14 cellular contexts compared by ENCODE assay signal in genomic region chr12:9066183-9066623, GRCh38. TPM values are rescaled to one million over a fixed set of nuclear protein-coding genes. Genes with fewer than 3 reads are reported as not detected.
DNase-seq lines count a peak whose midpoint lies in the region; ATAC-seq and TF ChIP-seq lines count a peak whose summit lies in the region.
"Had no signal": no experiment of that assay in that cellular context is flagged by ENCODE, and none has a peak within 500 bp of the region (broad histone marks: within the 10 kb centered on the region; RNA-seq: fewer than 3 reads in every experiment).

No MANE protein-coding gene starts in this region.

- H3F3A ChIP-seq in neural progenitor cell (ENCODE audit: low read depth): peaks cover 12% of the 10 kb centered on the region

- H3K36me3 ChIP-seq in HCT116 (ENCODE audit: control insufficient read depth in 1 of 2, insufficient read depth in 2 of 2, low read length in 2 of 2) (no peaks in the 10 kb centered on the region), esophagus muscularis mucosa (peaks cover 18 to 50% (median 36%) of the 10 kb centered on the region in 4 donors), neural progenitor cell (no peaks in the 10 kb centered on the region), psoas muscle (ENCODE audit: insufficient read depth in 1 of 2, low read depth in 1 of 2) (peaks cover 0 to 47% of the 10 kb centered on the region in 2 donors), spleen (peaks cover 0 to 55% (median 29%) of the 10 kb centered on the region in 6 donors)

- H3K27ac ChIP-seq in HCT116 (ENCODE audit: low read depth, low read length) (no peak overlapping the region), esophagus muscularis mucosa (replicated peaks in 1 of 4) (peak overlapping the region in 3 of 4 donors; percentile 94 to 99 (median 98)), neural progenitor cell (no peak overlapping the region), psoas muscle (no peak overlapping the region), spleen (no peak overlapping the region)

- intact Hi-C loops in activated CD4-positive, alpha-beta T cell treated with anti-CD3 and anti-CD28 coated beads for 36 hours (cut with DNase I, micrococcal nuclease): no loop called here
- intact Hi-C loops in HCT116 (cut with micrococcal nuclease): no loop called here
- intact Hi-C loops in esophagus muscularis mucosa (cut with DNase I): loop anchor here (5.0 kb wide), 1 partner anchor 41 kb away; no protein-coding TSS in a partner anchor
- intact Hi-C loops in psoas muscle (cut with DNase I): loop anchor here (5.0 kb wide), 2 partner anchors 36 to 46 kb away; no protein-coding TSS in a partner anchor
- intact Hi-C loops in spleen (cut with DNase I; ENCODE audit: low total_unique reads): no loop called here

- H3K9me3 ChIP-seq in HCT116 (ENCODE audit: control insufficient read depth in 1 of 2, insufficient read depth in 1 of 2, low read depth in 1 of 2, low read length in 2 of 2) (no peaks in the 10 kb centered on the region), esophagus muscularis mucosa (no peaks in the 10 kb centered on the region), neural progenitor cell (ENCODE audit: low read depth) (no peaks in the 10 kb centered on the region), psoas muscle (no peaks in the 10 kb centered on the region), spleen (no peaks in the 10 kb centered on the region)
- H3K9me3 ChIP-seq: upper lobe of right lung had no signal

- H3K4me1 Mint-ChIP-seq in activated CD4-positive, alpha-beta T cell treated with anti-CD3 and anti-CD28 coated beads, Interleukin-2, amount 10 ng/mL, durations not matched to agents 7 days and 5 days: peaks cover 5% of the 10 kb centered on the region
- H3K4me1 Mint-ChIP-seq in activated CD4-positive, alpha-beta T cell treated with anti-CD3 and anti-CD28 coated beads for 36 hours: peaks cover 8% of the 10 kb centered on the region
- peaks cover 10% of the 10 kb centered on the region for H3K4me1 Mint-ChIP-seq in neural progenitor cell

- H3K36me3 Mint-ChIP-seq in activated CD4-positive, alpha-beta T cell treated with anti-CD3 and anti-CD28 coated beads, Interleukin-2, amount 10 ng/mL, durations not matched to agents 7 days and 5 days (ENCODE audit: low read depth): no peaks in the 10 kb centered on the region
- no peaks in the 10 kb centered on the region for H3K36me3 Mint-ChIP-seq in activated CD4-positive, alpha-beta T cell treated with anti-CD3 and anti-CD28 coated beads for 36 hours (ENCODE audit: low read depth)
- no peaks in the 10 kb centered on the region for H3K36me3 Mint-ChIP-seq in neural progenitor cell

- H3K27me3 ChIP-seq in HCT116 (ENCODE audit: insufficient read depth, low read length): no peaks in the 10 kb centered on the region
- H3K27me3 ChIP-seq in esophagus muscularis mucosa: no peaks in the 10 kb centered on the region
- no peaks in the 10 kb centered on the region for H3K27me3 ChIP-seq in neural progenitor cell
- no peaks in the 10 kb centered on the region for H3K27me3 ChIP-seq in psoas muscle (ENCODE audit: insufficient read depth in 3 of 3, low read length in 2 of 3)
- peaks cover 0 to 17% (median 7%) of the 10 kb centered on the region in 7 donors for H3K27me3 ChIP-seq in spleen (replicated peaks in 1 of 7)
- H3K27me3 ChIP-seq: upper lobe of right lung had no signal

- peaks cover 35% of the 10 kb centered on the region for H3K27me3 Mint-ChIP-seq in activated CD4-positive, alpha-beta T cell treated with anti-CD3 and anti-CD28 coated beads, Interleukin-2, amount 10 ng/mL, durations not matched to agents 7 days and 5 days
- peaks cover 2% of the 10 kb centered on the region for H3K27me3 Mint-ChIP-seq in activated CD4-positive, alpha-beta T cell treated with anti-CD3 and anti-CD28 coated beads for 36 hours
- no peaks in the 10 kb centered on the region for H3K27me3 Mint-ChIP-seq in neural progenitor cell (ENCODE audit: insufficient read depth, low read depth)

- peaks cover 8 to 19% of the 10 kb centered on the region in 2 experiments; a peak in 3 of 4 replicates for H3K4me1 ChIP-seq in HCT116 (ENCODE audit: control insufficient read depth in 1 of 2, insufficient read depth in 2 of 2, low read length in 2 of 2)
- H3K4me1 ChIP-seq in esophagus muscularis mucosa: peaks cover 12 to 28% (median 22%) of the 10 kb centered on the region in 4 donors
- H3K4me1 ChIP-seq in neural progenitor cell: peaks cover 10% of the 10 kb centered on the region
- peaks cover 10% of the 10 kb centered on the region for H3K4me1 ChIP-seq in psoas muscle
- peaks cover 0 to 34% (median 16%) of the 10 kb centered on the region in 6 donors for H3K4me1 ChIP-seq in spleen

- WGBS in esophagus muscularis mucosa: 77% methylated on average over 5 of the region's 9 CpGs
- 92 to 93% (median 93%) methylated on average over 9 of the region's 9 CpGs for WGBS in psoas muscle, 3 donors
- WGBS in spleen, 5 donors: 88 to 96% (median 94%) methylated on average over 9 of the region's 9 CpGs

- TF ChIP-seq POLR2A in HCT116 (IDR thresholded peaks at IDR 0.05; ENCODE audit: borderline replicate concordance, extremely low read depth, insufficient read depth, insufficient read length) (no peak), esophagus muscularis mucosa (IDR thresholded peaks at IDR 0.05; ENCODE audit: low read depth) (no peak), spleen (IDR thresholded peaks at IDR 0.05) (no peak)

- H2AFZ ChIP-seq in HCT116 (ENCODE audit: low read depth, low read length, poor library complexity, severe bottlenecking): no peak overlapping the region
- H2AFZ ChIP-seq in neural progenitor cell (replicated peaks): no peak overlapping the region

- H3K4me2 ChIP-seq in HCT116 (ENCODE audit: low read length) (peak overlapping the region; percentile 78; the same call in 1 of the 2 replicates), neural progenitor cell (no peak overlapping the region)

- DNase-seq in activated CD4-positive, alpha-beta T cell treated with anti-CD3 and anti-CD28 coated beads, Interleukin-2, amount 10 ng/mL, durations not matched to agents 7 days and 5 days: no peak
- no peak for DNase-seq in activated CD4-positive, alpha-beta T cell treated with anti-CD3 and anti-CD28 coated beads for 36 hours
- DNase-seq in HCT116 (ENCODE audit: low read depth, low spot score) (no peak), esophagus muscularis mucosa (ENCODE audit: extremely low spot score) (no peak), neural progenitor cell (ENCODE audit: low spot score) (no peak), psoas muscle (no peak), spleen (no peak)
- DNase-seq in activated CD8-positive, alpha-beta memory T cell treated with anti-CD3 and anti-CD28 coated beads, Interleukin-2, amount 50 U/mL, for 48 hours: no peak
- DNase-seq: activated effector memory CD4-positive, alpha-beta T cell treated with Interleukin-2 at 50 U/mL for 16 hours; effector CD4-positive, alpha-beta T cell; NCI-H1436 treated with DMSO at 0.1 percent for 48 hours; NCI-H446; SIG-M5; upper lobe of right lung had no signal

- H3K4me3 Mint-ChIP-seq in activated CD4-positive, alpha-beta T cell treated with anti-CD3 and anti-CD28 coated beads, Interleukin-2, amount 10 ng/mL, durations not matched to agents 7 days and 5 days: peak overlapping the region; percentile 12
- no peak overlapping the region for H3K4me3 Mint-ChIP-seq in activated CD4-positive, alpha-beta T cell treated with anti-CD3 and anti-CD28 coated beads for 36 hours
- H3K4me3 Mint-ChIP-seq in neural progenitor cell: peak overlapping the region; percentile 82

- H3K9me2 ChIP-seq in HCT116 (ENCODE audit: insufficient read depth): no peaks in the 10 kb centered on the region

- TF ChIP-seq CTCF in HCT116 (IDR thresholded peaks at IDR 0.05 in 2 of 3, conservative IDR thresholded peaks at IDR 0.05 in 1 of 3; ENCODE audit: borderline replicate concordance in 1 of 3, insufficient read depth in 1 of 3, low read depth in 2 of 3, low read length in 2 of 3) (no peak), esophagus muscularis mucosa (IDR thresholded peaks at IDR 0.05) (no peak), neural progenitor cell (IDR thresholded peaks at IDR 0.05) (no peak), psoas muscle (IDR thresholded peaks at IDR 0.05) (no peak), spleen (IDR thresholded peaks at IDR 0.05 in 8 of 11, conservative IDR thresholded peaks at IDR 0.05 in 3 of 11) (no peak)

- no peaks in the 10 kb centered on the region for H3K9me3 Mint-ChIP-seq in activated CD4-positive, alpha-beta T cell treated with anti-CD3 and anti-CD28 coated beads, Interleukin-2, amount 10 ng/mL, durations not matched to agents 7 days and 5 days
- H3K9me3 Mint-ChIP-seq in activated CD4-positive, alpha-beta T cell treated with anti-CD3 and anti-CD28 coated beads for 36 hours (ENCODE audit: low read depth): no peaks in the 10 kb centered on the region
- no peaks in the 10 kb centered on the region for H3K9me3 Mint-ChIP-seq in neural progenitor cell

- no peak for ATAC-seq in activated CD4-positive, alpha-beta T cell treated with anti-CD3 and anti-CD28 coated beads for 36 hours
- ATAC-seq in HCT116: no peak
- no peak for ATAC-seq in psoas muscle
- ATAC-seq: upper lobe of right lung had no signal

- TF ChIP-seq EP300 in esophagus muscularis mucosa (IDR thresholded peaks at IDR 0.05): no peak

- no TSS peak for BruUV-seq in HCT116 (replicated peaks; lab: Mats Ljungman, UMichigan)

- H3K9ac ChIP-seq in HCT116 (ENCODE audit: low read length): no peak overlapping the region
- H3K9ac ChIP-seq in neural progenitor cell: no peak overlapping the region

- RAD21 ChIA-PET in HCT116 (lab: Charles Lee; ENCODE audit: low non-redundant PET in 1 of 2, low total read pairs in 2 of 2, uncharacterized antibody in 2 of 2, unreplicated experiment in 2 of 2): no interaction called here

- no peak overlapping the region for H3K27ac Mint-ChIP-seq in activated CD4-positive, alpha-beta T cell treated with anti-CD3 and anti-CD28 coated beads, Interleukin-2, amount 10 ng/mL, durations not matched to agents 7 days and 5 days
- no peak overlapping the region for H3K27ac Mint-ChIP-seq in activated CD4-positive, alpha-beta T cell treated with anti-CD3 and anti-CD28 coated beads for 36 hours
- H3K27ac Mint-ChIP-seq in neural progenitor cell: peak overlapping the region; percentile 44

- POLR2A ChIA-PET in activated CD4-positive, alpha-beta T cell treated with anti-CD3 and anti-CD28 coated beads, Interleukin-2, amount 10 ng/mL, durations not matched to agents 7 days and 5 days (lab: Charles Lee): no interaction called here
- POLR2A ChIA-PET in activated CD4-positive, alpha-beta T cell treated with anti-CD3 and anti-CD28 coated beads for 36 hours (lab: Charles Lee): no interaction called here
- POLR2A ChIA-PET in HCT116 (lab: Charles Lee): no interaction called here

- H3K4me3 ChIP-seq in HCT116 (replicated peaks in 1 of 2; ENCODE audit: low read depth in 1 of 2, low read length in 2 of 2) (no peak overlapping the region), esophagus muscularis mucosa (no peak overlapping the region), neural progenitor cell (no peak overlapping the region), psoas muscle (no peak overlapping the region), spleen (no peak overlapping the region)

- CTCF ChIA-PET in activated CD4-positive, alpha-beta T cell treated with anti-CD3 and anti-CD28 coated beads, Interleukin-2, amount 10 ng/mL, durations not matched to agents 7 days and 5 days (lab: Charles Lee): no interaction called here
- CTCF ChIA-PET in activated CD4-positive, alpha-beta T cell treated with anti-CD3 and anti-CD28 coated beads for 36 hours (lab: Charles Lee): interaction anchor here (0.6 to 3.1 kb wide), 3 partner anchors 17 to 146 kb away, joined by 3 to 29 read pairs (median 3); no protein-coding TSS in a partner anchor
- CTCF ChIA-PET in HCT116 (lab: Charles Lee): interaction anchor here (1.6 kb wide), 1 partner anchor 409 kb away, joined by 6 read pairs; no protein-coding TSS in a partner anchor

- H4K20me1 ChIP-seq in HCT116 (ENCODE audit: insufficient read depth) (no peaks in the 10 kb centered on the region), neural progenitor cell (ENCODE audit: low read depth) (no peaks in the 10 kb centered on the region)

- H3K79me2 ChIP-seq in HCT116 (ENCODE audit: insufficient read depth, low read length): no peaks in the 10 kb centered on the region
- no peaks in the 10 kb centered on the region for H3K79me2 ChIP-seq in neural progenitor cell (ENCODE audit: low read depth)

- no peak for TF ChIP-seq RAD21 in HCT116 (IDR thresholded peaks at IDR 0.05; ENCODE audit: low read depth)

RNA-seq across cellular contexts. Expression of gene A2M, which starts 49.5 kb away (rescaled TPM):
- not detected for total RNA-seq in activated CD4-positive, alpha-beta T cell treated with anti-CD3 and anti-CD28 coated beads, Interleukin-2, amount 10 ng/mL, durations not matched to agents 7 days and 5 days
- under 1 TPM in 1 of 2 experiments, not detected in 1; 0.16 TPM for total RNA-seq in activated CD4-positive, alpha-beta T cell treated with anti-CD3 and anti-CD28 coated beads for 36 hours
- 3.0 TPM for total RNA-seq in HCT116 (2021; ENCODE audit: unreplicated experiment)
- polyA plus RNA-seq in HCT116 (2012): 0.13 and 0.61 TPM in 2 replicates
- total RNA-seq in esophagus muscularis mucosa: 100 to 1,000 TPM; 271 to 678 (median 484) TPM
- 0.03 TPM in 1 of 2 replicates, not detected in the other for total RNA-seq in neural progenitor cell (ENCODE audit: low replicate concordance)
- total RNA-seq in psoas muscle: 100 to 1,000 TPM in 2 of 4 donors, 10 to 100 TPM in 2; 86.0 to 242 (median 123) TPM
- 10 to 100 TPM; 42.6 to 53.0 (median 46.4) TPM for polyA plus RNA-seq in psoas muscle
- 100 to 1,000 TPM; 348 to 975 (median 429) TPM for total RNA-seq in spleen
- polyA plus RNA-seq in spleen: 10 to 100 TPM; 28.9 to 75.1 (median 61.5) TPM

Comparison
In these comparisons a context has a peak if more than half of its experiments do, and no peak if none do; other contexts are left out.
1. H3K27ac ChIP-seq: peak in esophagus muscularis mucosa (3 of 4); none in HCT116 (single experiment), neural progenitor cell (single experiment), psoas muscle (single experiment) and spleen (0 of 8).
2. RNA of gene A2M, which starts 49.5 kb away (total RNA-seq): 271 to 678 TPM in esophagus muscularis mucosa, 348 to 975 TPM in spleen and 86.0 to 242 TPM in psoas muscle; 3.0 TPM in HCT116 (single experiment), 0.16 TPM in activated CD4-positive, alpha-beta T cell treated with anti-CD3 and anti-CD28 coated beads for 36 hours, not detected in activated CD4-positive, alpha-beta T cell treated with anti-CD3 and anti-CD28 coated beads, Interleukin-2, amount 10 ng/mL, durations not matched to agents 7 days and 5 days and 0.03 TPM in neural progenitor cell; every median in the first group is over 10 times any median in the second.
3. intact Hi-C loops: an anchor here in esophagus muscularis mucosa (5.0 kb wide) and psoas muscle (5.0 kb wide); none called in activated CD4-positive, alpha-beta T cell treated with anti-CD3 and anti-CD28 coated beads for 36 hours, HCT116 and spleen.